ENCODE assay signal across 19 cellular contexts in the genomic region with DNA sequence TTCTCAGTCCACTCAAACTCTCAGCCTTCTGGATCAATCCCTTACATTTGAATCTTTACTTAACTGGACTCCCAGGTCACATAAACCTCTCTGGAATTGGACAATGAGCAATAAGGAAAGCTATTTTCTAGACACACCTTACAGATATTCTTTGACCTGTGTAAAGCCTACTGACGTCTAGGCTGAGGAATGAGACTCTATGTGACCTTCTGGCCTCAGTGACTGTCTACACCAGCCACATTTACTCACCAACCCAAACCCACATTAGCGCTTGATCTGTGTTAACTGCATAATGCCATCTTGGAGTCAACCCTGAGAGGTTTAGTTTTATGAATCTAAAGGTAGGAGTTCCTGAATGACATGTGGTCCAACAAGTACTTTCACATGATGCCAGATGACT. TPM values are rescaled to one million over a fixed set of nuclear protein-coding genes. Genes with fewer than 3 reads are reported as not detected.
DNase-seq lines count a peak whose midpoint lies in the region; ATAC-seq, FAIRE-seq and TF ChIP-seq lines count a peak whose summit lies in the region.
"Had no signal": no experiment of that assay in that cellular context is flagged by ENCODE, and none has a peak within 500 bp of the region (broad histone marks: within the 10 kb centered on the region; RNA-seq: fewer than 3 reads in every experiment).

No MANE protein-coding gene starts in this region.

- FAIRE-seq in small intestine (lab: Jason Lieb, UNC), result no peak
- FAIRE-seq: A204.1, GM12878, GM18507, H1 had no signal

- H3K36me3 Mint-ChIP-seq in GM23338 (ENCODE audit: low read depth), result no peaks in the 10 kb centered on the region
- H3K36me3 Mint-ChIP-seq: CD4-positive, alpha-beta memory T cell had no signal

- WGBS in small intestine, 3 donors, result 32 to 72% (median 49%) methylated on average over 2 of the region's 2 CpGs

- ATAC-seq in GM23338 (no peak), RWPE2 (ENCODE audit: low read depth) (peak; percentile 23; the same call in 1 of the 3 replicates), HG02759 (IDR thresholded peaks at IDR 0.05; ENCODE audit: unreplicated experiment) (no peak), HG02642 (IDR thresholded peaks at IDR 0.05; ENCODE audit: poor library complexity, unreplicated experiment) (no peak)
- ATAC-seq: GM12878 had no signal

- no peaks in the 10 kb centered on the region for H3K4me1 ChIP-seq in GM23338 (ENCODE audit: insufficient read depth)
- no peaks in the 10 kb centered on the region for H3K4me1 ChIP-seq in RWPE2 (ENCODE audit: insufficient read depth, poor library complexity, severe bottlenecking)
- no peaks in the 10 kb centered on the region for H3K4me1 ChIP-seq in small intestine (ENCODE audit: control insufficient read depth in 2 of 2, insufficient read depth in 1 of 2, low read depth in 1 of 2, low read length in 1 of 2)
- H3K4me1 ChIP-seq: BE2C, HAP-1 had no signal

- H3K36me3 ChIP-seq in GM23338 (ENCODE audit: insufficient read depth), result no peaks in the 10 kb centered on the region
- H3K36me3 ChIP-seq in RWPE2 (ENCODE audit: low read depth), result no peaks in the 10 kb centered on the region; the same call in 1 of the 2 replicates
- no peaks in the 10 kb centered on the region for H3K36me3 ChIP-seq in small intestine (ENCODE audit: control insufficient read depth in 2 of 2, insufficient read depth in 2 of 2, low read length in 2 of 2)
- H3K36me3 ChIP-seq: BE2C, HAP-1 had no signal

- no peak overlapping the region for H3K4me3 Mint-ChIP-seq in GM23338
- H3K4me3 Mint-ChIP-seq: CD4-positive, alpha-beta memory T cell had no signal

- H4K20me1 ChIP-seq in GM23338 (replicated peaks; ENCODE audit: insufficient read depth), result no peaks in the 10 kb centered on the region

- DNase-seq in GM23338 (ENCODE audit: low spot score), result no peak
- DNase-seq in RWPE2 (ENCODE audit: low spot score), result no peak
- peak; percentile 61 for DNase-seq in kidney tubule cell (ENCODE audit: low spot score)
- peak; percentile 15 for DNase-seq in small intestine
- DNase-seq in SHP77 (lab: John Stamatoyannopoulos, UW), result no peak
- DNase-seq: BE2C; CD4-positive, alpha-beta memory T cell; DMS79; IMR-90 had no signal

- H3F3A ChIP-seq in GM23338 (replicated peaks; ENCODE audit: low read depth), result no peaks in the 10 kb centered on the region

- H3K27me3 Mint-ChIP-seq in GM23338 (ENCODE audit: insufficient read depth, low read depth, poor library complexity), result peaks cover 3% of the 10 kb centered on the region

- no peak for TF ChIP-seq CTCF in GM23338 (conservative IDR thresholded peaks at IDR 0.05; ENCODE audit: low read depth in 2 of 2)
- TF ChIP-seq CTCF in RWPE2 (IDR thresholded peaks at IDR 0.05; ENCODE audit: poor library complexity, severe bottlenecking), result no peak

- H3K4me2 ChIP-seq in GM23338, result no peak overlapping the region

- H3K79me2 ChIP-seq in GM23338 (replicated peaks; ENCODE audit: insufficient read depth), result no peaks in the 10 kb centered on the region

- H3K9me3 Mint-ChIP-seq in GM23338, result no peaks in the 10 kb centered on the region
- H3K9me3 Mint-ChIP-seq: CD4-positive, alpha-beta memory T cell had no signal

- H3K4me3 ChIP-seq in GM23338 (no peak overlapping the region), RWPE2 (ENCODE audit: severe bottlenecking) (no peak overlapping the region), small intestine (ENCODE audit: low read depth in 1 of 2, low read length in 2 of 2) (no peak overlapping the region)
- H3K4me3 ChIP-seq: GM12878, HAP-1 had no signal

- H3K27ac ChIP-seq in GM23338 (ENCODE audit: low read depth), result no peak overlapping the region
- no peak overlapping the region for H3K27ac ChIP-seq in RWPE2 (ENCODE audit: poor library complexity, severe bottlenecking)
- no peak overlapping the region for H3K27ac ChIP-seq in small intestine (ENCODE audit: low read depth in 1 of 2, low read length in 1 of 2)
- H3K27ac ChIP-seq: C4-2B had no signal

- H3K4me1 Mint-ChIP-seq in GM23338, result peaks cover 2% of the 10 kb centered on the region; the same call in 2 of the 3 replicates
- H3K4me1 Mint-ChIP-seq: CD4-positive, alpha-beta memory T cell had no signal

- H3K27me3 ChIP-seq in GM23338 (ENCODE audit: insufficient read depth) (no peaks in the 10 kb centered on the region), RWPE2 (ENCODE audit: insufficient read depth, poor library complexity, severe bottlenecking) (no peaks in the 10 kb centered on the region), small intestine (ENCODE audit: control insufficient read depth in 2 of 2, insufficient read depth in 2 of 2, low read length in 2 of 2) (peaks cover 0 to 6% of the 10 kb centered on the region in 2 donors)

- peak overlapping the region; percentile 40; the same call in 1 of the 2 replicates for H2AFZ ChIP-seq in GM23338

- no peaks in the 10 kb centered on the region for H3K9me3 ChIP-seq in RWPE2 (ENCODE audit: severe bottlenecking)
- H3K9me3 ChIP-seq in small intestine (ENCODE audit: control insufficient read depth, low read depth), result no peaks in the 10 kb centered on the region
- H3K9me3 ChIP-seq: BE2C, HAP-1 had no signal

- H3K27ac Mint-ChIP-seq in GM23338, result no peak overlapping the region
- H3K27ac Mint-ChIP-seq: CD4-positive, alpha-beta memory T cell had no signal

- no peaks in the 10 kb centered on the region for H3K9me2 ChIP-seq in GM23338 (ENCODE audit: insufficient read depth)

TF ChIP-seq in GM23338, 12 proteins besides CTCF, POLR2A, EP300 and RAD21 (continues in another document):
- TF ChIP-seq STAT1 (IDR thresholded peaks at IDR 0.05; ENCODE audit: unreplicated experiment) (no peak), EZH2phosphoT487 (IDR thresholded peaks at IDR 0.05; ENCODE audit: unreplicated experiment) (no peak), NANOG (IDR thresholded peaks at IDR 0.05; ENCODE audit: borderline replicate concordance) (no peak), ZNF331 (CRISPR knock-in tag; IDR thresholded peaks at IDR 0.05; ENCODE audit: low read depth) (no peak), CREB1 (CRISPR knock-in tag; IDR thresholded peaks at IDR 0.05; ENCODE audit: low read depth) (no peak), POLR2AphosphoS5 (IDR thresholded peaks at IDR 0.05; ENCODE audit: low read depth) (no peak), ZNF114 (CRISPR knock-in tag; IDR thresholded peaks at IDR 0.05) (no peak), EZH2 (IDR thresholded peaks at IDR 0.05; ENCODE audit: low read depth, unreplicated experiment) (no peak), JUNB (IDR thresholded peaks at IDR 0.05; ENCODE audit: unreplicated experiment) (no peak)
- TF ChIP-seq, protein P1, sequence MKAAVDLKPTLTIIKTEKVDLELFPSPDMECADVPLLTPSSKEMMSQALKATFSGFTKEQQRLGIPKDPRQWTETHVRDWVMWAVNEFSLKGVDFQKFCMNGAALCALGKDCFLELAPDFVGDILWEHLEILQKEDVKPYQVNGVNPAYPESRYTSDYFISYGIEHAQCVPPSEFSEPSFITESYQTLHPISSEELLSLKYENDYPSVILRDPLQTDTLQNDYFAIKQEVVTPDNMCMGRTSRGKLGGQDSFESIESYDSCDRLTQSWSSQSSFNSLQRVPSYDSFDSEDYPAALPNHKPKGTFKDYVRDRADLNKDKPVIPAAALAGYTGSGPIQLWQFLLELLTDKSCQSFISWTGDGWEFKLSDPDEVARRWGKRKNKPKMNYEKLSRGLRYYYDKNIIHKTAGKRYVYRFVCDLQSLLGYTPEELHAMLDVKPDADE (IDR thresholded peaks at IDR 0.05), result no peak
- TF ChIP-seq, protein P2, sequence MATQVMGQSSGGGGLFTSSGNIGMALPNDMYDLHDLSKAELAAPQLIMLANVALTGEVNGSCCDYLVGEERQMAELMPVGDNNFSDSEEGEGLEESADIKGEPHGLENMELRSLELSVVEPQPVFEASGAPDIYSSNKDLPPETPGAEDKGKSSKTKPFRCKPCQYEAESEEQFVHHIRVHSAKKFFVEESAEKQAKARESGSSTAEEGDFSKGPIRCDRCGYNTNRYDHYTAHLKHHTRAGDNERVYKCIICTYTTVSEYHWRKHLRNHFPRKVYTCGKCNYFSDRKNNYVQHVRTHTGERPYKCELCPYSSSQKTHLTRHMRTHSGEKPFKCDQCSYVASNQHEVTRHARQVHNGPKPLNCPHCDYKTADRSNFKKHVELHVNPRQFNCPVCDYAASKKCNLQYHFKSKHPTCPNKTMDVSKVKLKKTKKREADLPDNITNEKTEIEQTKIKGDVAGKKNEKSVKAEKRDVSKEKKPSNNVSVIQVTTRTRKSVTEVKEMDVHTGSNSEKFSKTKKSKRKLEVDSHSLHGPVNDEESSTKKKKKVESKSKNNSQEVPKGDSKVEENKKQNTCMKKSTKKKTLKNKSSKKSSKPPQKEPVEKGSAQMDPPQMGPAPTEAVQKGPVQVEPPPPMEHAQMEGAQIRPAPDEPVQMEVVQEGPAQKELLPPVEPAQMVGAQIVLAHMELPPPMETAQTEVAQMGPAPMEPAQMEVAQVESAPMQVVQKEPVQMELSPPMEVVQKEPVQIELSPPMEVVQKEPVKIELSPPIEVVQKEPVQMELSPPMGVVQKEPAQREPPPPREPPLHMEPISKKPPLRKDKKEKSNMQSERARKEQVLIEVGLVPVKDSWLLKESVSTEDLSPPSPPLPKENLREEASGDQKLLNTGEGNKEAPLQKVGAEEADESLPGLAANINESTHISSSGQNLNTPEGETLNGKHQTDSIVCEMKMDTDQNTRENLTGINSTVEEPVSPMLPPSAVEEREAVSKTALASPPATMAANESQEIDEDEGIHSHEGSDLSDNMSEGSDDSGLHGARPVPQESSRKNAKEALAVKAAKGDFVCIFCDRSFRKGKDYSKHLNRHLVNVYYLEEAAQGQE (IDR thresholded peaks at IDR 0.05; ENCODE audit: unreplicated experiment), result no peak

RNA-seq across cellular contexts. Expression of a gene that starts 11.3 kb away (rescaled TPM):
- 55.5 and 55.8 TPM in 2 replicates for total RNA-seq in GM23338 (2014; rRNA removed; shearing (Covaris generic))
- 54.9 and 61.1 TPM in 2 replicates for polyA plus RNA-seq in GM23338 (2016; fragmentation: Nextera tagmentation; extraction: Ambion mirVana)
- 10 to 100 TPM in 2 of 3 donors, 1 to 10 TPM in 1; 9.8 to 13.9 (median 13.8) TPM for polyA plus RNA-seq in small intestine

RNA-seq across cellular contexts. Expression of a gene that starts 28.8 kb away (rescaled TPM):
- total RNA-seq in GM23338 (2014; rRNA removed; shearing (Covaris generic)), result not detected in 2 replicates
- polyA plus RNA-seq in GM23338 (2016; fragmentation: Nextera tagmentation; extraction: Ambion mirVana) (not detected in 2 replicates), small intestine (not detected)
- total RNA-seq: CD4-positive, alpha-beta memory T cell; G401; GM12878; H1; IMR-90 had no signal
- polyA plus RNA-seq: AG04450; CD4-positive, alpha-beta memory T cell; H1; IMR-90 had no signal

RNA-seq across cellular contexts. Expression of a gene that starts 49.5 kb away (rescaled TPM):
- total RNA-seq in GM23338 (2014; rRNA removed; shearing (Covaris generic)), result 43.1 and 46.3 TPM in 2 replicates
- polyA plus RNA-seq in GM23338 (2016; fragmentation: Nextera tagmentation; extraction: Ambion mirVana) (69.8 and 101 TPM in 2 replicates), small intestine (10 to 100 TPM; 20.8 to 41.7 (median 23.8) TPM)

Comparison
In these comparisons a context has a peak if more than half of its experiments do, and no peak if none do; other contexts are left out.
1. DNase-seq: peak in kidney tubule cell (single experiment) and small intestine (single experiment); none in GM23338 (single experiment), RWPE2 (single experiment) and SHP77 (0 of 2).